Comparison of ENCODE assay signal across 24 cellular contexts in genomic region chr15:29037997-29038700, GRCh38.
DNase-seq lines count a peak whose midpoint lies in the region; ATAC-seq and TF ChIP-seq lines count a peak whose summit lies in the region.
"Had no signal": no experiment of that assay in that cellular context is flagged by ENCODE, and none has a peak within 500 bp of the region (broad histone marks: within the 10 kb centered on the region; RNA-seq: fewer than 3 reads in every experiment).

No MANE protein-coding gene starts in this region.

- peak overlapping the region; percentile 70 for H3K4me2 ChIP-seq in BLaER1
- H3K4me2 ChIP-seq: A549 had no signal

- DNase-seq in KBM-7 (peak; percentile 4), lung microvascular endothelial cell (ENCODE audit: low read depth in 2 of 2) (peak; percentile 12 to 27), uterus (no peak)
- DNase-seq in activated CD8-positive, alpha-beta memory T cell treated with anti-CD3 and anti-CD28 coated beads, Interleukin-2, amount 50 U/mL, for 48 hours, result peak; percentile 48
- DNase-seq in stimulated activated naive CD4-positive, alpha-beta T cell (lab: John Stamatoyannopoulos, UW), result no peak
- DNase-seq: activated CD4-positive, alpha-beta T cell treated with anti-CD3 and anti-CD28 coated beads for 36 hours; activated naive CD4-positive, alpha-beta T cell treated with Interleukin-2 at 50 U/mL for 16 hours; amniotic stem cell; DMS79; effector CD8-positive, alpha-beta T cell; GDM1; MM.1S; NCI-H1417 treated with DMSO at 0.1 percent for 48 hours; NCI-H2081; nucleus accumbens; psoas muscle; RPMI8226; T-helper 1 cell had no signal

- no peak overlapping the region for H3K4me3 ChIP-seq in BLaER1
- no peak overlapping the region for H3K4me3 ChIP-seq in uterus
- H3K4me3 ChIP-seq: A549, HAP-1, psoas muscle, tibial nerve had no signal

- TF ChIP-seq POLR2A in uterus (IDR thresholded peaks at IDR 0.05), result no peak

- ATAC-seq in HG03025 (IDR thresholded peaks at IDR 0.05; ENCODE audit: low FRiP score, unreplicated experiment), result no peak
- ATAC-seq in HG02870 (IDR thresholded peaks at IDR 0.05; ENCODE audit: unreplicated experiment), result no peak
- ATAC-seq: A549; activated CD4-positive, alpha-beta T cell treated with anti-CD3 and anti-CD28 coated beads for 36 hours; psoas muscle had no signal

- H3K36me3 ChIP-seq in BLaER1, result no peaks in the 10 kb centered on the region
- H3K36me3 ChIP-seq in uterus, result no peaks in the 10 kb centered on the region
- H3K36me3 ChIP-seq: HAP-1, tibial nerve had no signal

- H3K27ac ChIP-seq in BLaER1, result peak overlapping the region; percentile 41; the same call in 1 of the 2 replicates
- no peak overlapping the region for H3K27ac ChIP-seq in uterus
- H3K27ac ChIP-seq: A549, psoas muscle, tibial nerve had no signal

- H4K20me1 ChIP-seq in BLaER1, result peaks cover 40% of the 10 kb centered on the region

- intact Hi-C loops in uterus (cut with DNase I; ENCODE audit: low total_unique reads), result no loop called here

- TF ChIP-seq CTCF in uterus (IDR thresholded peaks at IDR 0.05), result no peak

- in situ Hi-C loops in KBM-7 (cut with MboI; ENCODE audit: low pct_unique_long_range_greater_than_20kb, low sequenced_read_pairs), result loop anchor here (25.0 kb wide), 1 partner anchor 101 kb away; no protein-coding TSS in a partner anchor

- peak overlapping the region; percentile 12; the same call in 1 of the 2 replicates for H3K9ac ChIP-seq in BLaER1

- peaks cover 41% of the 10 kb centered on the region for H3K4me1 ChIP-seq in BLaER1
- no peaks in the 10 kb centered on the region for H3K4me1 ChIP-seq in uterus
- H3K4me1 ChIP-seq: A549, psoas muscle, tibial nerve had no signal

- no peaks in the 10 kb centered on the region for H3K9me3 ChIP-seq in BLaER1
- no peaks in the 10 kb centered on the region for H3K9me3 ChIP-seq in uterus
- H3K9me3 ChIP-seq: A549, HAP-1, psoas muscle, tibial nerve had no signal

- no peaks in the 10 kb centered on the region for H3K27me3 ChIP-seq in BLaER1
- H3K27me3 ChIP-seq in uterus, result no peaks in the 10 kb centered on the region
- H3K27me3 ChIP-seq: tibial nerve had no signal

Comparison
In these comparisons a context has a peak if more than half of its experiments do, and no peak if none do; other contexts are left out.
1. DNase-seq: peak in KBM-7 (single experiment), activated CD8-positive, alpha-beta memory T cell treated with anti-CD3 and anti-CD28 coated beads, Interleukin-2, amount 50 U/mL, for 48 hours (single experiment) and lung microvascular endothelial cell (2 of 2); none in stimulated activated naive CD4-positive, alpha-beta T cell (0 of 6) and uterus (0 of 2).